ENCODE assay signal across 9 cellular contexts in genomic region chr22:49963647-49964026, GRCh38. TPM values are rescaled to one million over a fixed set of nuclear protein-coding genes. Genes with fewer than 3 reads are reported as not detected.
DNase-seq lines count a peak whose midpoint lies in the region; ATAC-seq and TF ChIP-seq lines count a peak whose summit lies in the region.
"Had no signal": no experiment of that assay in that cellular context is flagged by ENCODE, and none has a peak within 500 bp of the region (broad histone marks: within the 10 kb centered on the region; RNA-seq: fewer than 3 reads in every experiment).

No MANE protein-coding gene starts in this region.

- WGBS in ovary, 3 donors, result 57 to 63% (median 60%) methylated on average over 6 of the region's 6 CpGs

- peaks cover 25% of the 10 kb centered on the region for H3K4me1 Mint-ChIP-seq in CD8-positive, alpha-beta T cell (ENCODE audit: low read depth)

- TF ChIP-seq EP300 in ovary (IDR thresholded peaks at IDR 0.05), result no peak

- no peaks in the 10 kb centered on the region for H3K9me3 ChIP-seq in CD8-positive, alpha-beta T cell (ENCODE audit: low read length)
- H3K9me3 ChIP-seq in ovary, result no peaks in the 10 kb centered on the region

- H3K36me3 Mint-ChIP-seq in CD8-positive, alpha-beta T cell, result peaks cover 18% of the 10 kb centered on the region

- peak overlapping the region; percentile 65 for H3K4me3 Mint-ChIP-seq in CD8-positive, alpha-beta T cell

- no peak overlapping the region for H3K27ac ChIP-seq in CD8-positive, alpha-beta T cell (ENCODE audit: low read depth, low read length)
- H3K27ac ChIP-seq in RWPE1 (peak overlapping the region; percentile 92), ovary (peak overlapping the region in 1 of 2 donors; percentile 31)

- H3K27me3 Mint-ChIP-seq in CD8-positive, alpha-beta T cell (ENCODE audit: low read depth), result no peaks in the 10 kb centered on the region

- DNase-seq in CD8-positive, alpha-beta T cell, result peak in 1 of 7 experiments; percentile 49
- DNase-seq in RWPE1 (ENCODE audit: low spot score), result no peak
- no peak for DNase-seq in epithelial cell of proximal tubule (ENCODE audit: low read depth)
- DNase-seq in ovary, result peak in 2 of 5 donors; percentile 38 to 58
- DNase-seq in NCI-H2029 (lab: John Stamatoyannopoulos, UW), result no peak
- no peak for DNase-seq in RKO (ENCODE audit: low spot score)
- no peak for DNase-seq in NCI-H446 treated with DMSO at 0.1 percent for 48 hours (lab: John Stamatoyannopoulos, UW)
- DNase-seq in H4 (ENCODE audit: low spot score), result no peak

- no peak for TF ChIP-seq CTCF in CD8-positive, alpha-beta T cell (IDR thresholded peaks at IDR 0.05)
- no peak for TF ChIP-seq CTCF in RWPE1 (conservative IDR thresholded peaks at IDR 0.05; ENCODE audit: low read depth)
- no peak for TF ChIP-seq CTCF in epithelial cell of proximal tubule (conservative IDR thresholded peaks at IDR 0.05; ENCODE audit: low read depth, low read length)
- no peak for TF ChIP-seq CTCF in ovary (IDR thresholded peaks at IDR 0.05)

- CTCF ChIA-PET in CD8-positive, alpha-beta T cell (lab: Charles Lee), result interaction anchor here (1.3 kb wide), 1 partner anchor 32 kb away, joined by 4 read pairs; no protein-coding TSS in a partner anchor
- CTCF ChIA-PET in RWPE1 (lab: Yijun Ruan, JAX), result no interaction called here

- POLR2A ChIA-PET in CD8-positive, alpha-beta T cell (lab: Charles Lee), result interaction anchor here (0.7 kb wide), 1 partner anchor 13 kb away, joined by 3 read pairs; no protein-coding TSS in a partner anchor
- POLR2A ChIA-PET in RWPE1 (lab: Yijun Ruan, JAX; ENCODE audit: low non-redundant PET), result no interaction called here

- peak overlapping the region; percentile 82 for H3K27ac Mint-ChIP-seq in CD8-positive, alpha-beta T cell

- intact Hi-C loops in CD8-positive, alpha-beta T cell (cut with DNase I, micrococcal nuclease), result loop anchor here (5.0 to 10.0 kb wide), 2 partner anchors 111 to 561 kb away; partner anchors contain the start of genes SCO2 (in 1 of the 2) and ZBED4 (in 1 of the 2)
- intact Hi-C loops in ovary (cut with DNase I), result no loop called here

- H3K36me3 ChIP-seq in CD8-positive, alpha-beta T cell (ENCODE audit: insufficient read depth, low read length), result peaks cover 14% of the 10 kb centered on the region
- no peaks in the 10 kb centered on the region for H3K36me3 ChIP-seq in ovary

- ATAC-seq in CD8-positive, alpha-beta T cell, result no peak

- H3K27me3 ChIP-seq in CD8-positive, alpha-beta T cell (ENCODE audit: insufficient read depth, low read length), result no peaks in the 10 kb centered on the region
- no peaks in the 10 kb centered on the region for H3K27me3 ChIP-seq in ovary

- no peak for TF ChIP-seq POLR2A in ovary (IDR thresholded peaks at IDR 0.05)

- H3K4me1 ChIP-seq in CD8-positive, alpha-beta T cell (ENCODE audit: insufficient read depth, low read length), result peaks cover 40% of the 10 kb centered on the region
- H3K4me1 ChIP-seq in ovary (ENCODE audit: insufficient read depth), result peaks cover 28% of the 10 kb centered on the region

- no peak overlapping the region for H3K4me3 ChIP-seq in CD8-positive, alpha-beta T cell (ENCODE audit: low read depth, low read length)
- H3K4me3 ChIP-seq in epithelial cell of proximal tubule (ENCODE audit: low read depth, low read length), result peak overlapping the region; percentile 87
- peak overlapping the region; percentile 82 for H3K4me3 ChIP-seq in ovary

- H3K9me3 Mint-ChIP-seq in CD8-positive, alpha-beta T cell, result no peaks in the 10 kb centered on the region

RNA-seq across cellular contexts. Expression of gene PIM3, which starts 3.1 kb away (rescaled TPM):
- 100 to 1,000 TPM; 316 to 328 TPM for total RNA-seq in CD8-positive, alpha-beta T cell
- total RNA-seq in epithelial cell of proximal tubule (37.5 and 49.3 TPM in 2 replicates), ovary (100 to 1,000 TPM in 1 of 7 donors, 10 to 100 TPM in 6; 29.7 to 291 (median 45.3) TPM)
- 10 to 100 TPM in 1 of 2 donors, 1 to 10 TPM in 1; 7.3 to 34.1 TPM for polyA plus RNA-seq in ovary
- 18.6 and 30.3 TPM in 2 replicates for total RNA-seq in H4 (2014; rRNA removed; shearing (Covaris generic))

RNA-seq across cellular contexts. Expression of gene CRELD2, which starts 45.2 kb away (rescaled TPM):
- total RNA-seq in CD8-positive, alpha-beta T cell, result 10 to 100 TPM; 26.3 to 28.1 TPM
- total RNA-seq in epithelial cell of proximal tubule (48.8 and 54.1 TPM in 2 replicates), ovary (10 to 100 TPM; 12.9 to 53.4 (median 27.8) TPM)
- 10 to 100 TPM in 1 of 2 donors, 1 to 10 TPM in 1; 9.5 to 21.4 TPM for polyA plus RNA-seq in ovary
- total RNA-seq in H4 (2014; rRNA removed; shearing (Covaris generic)), result 95.9 and 113 TPM in 2 replicates

RNA-seq across cellular contexts. Expression of gene ALG12, which starts 45.4 kb away (rescaled TPM):
- 10 to 100 TPM; 11.4 to 15.2 TPM for total RNA-seq in CD8-positive, alpha-beta T cell
- total RNA-seq in epithelial cell of proximal tubule (16.4 and 24.5 TPM in 2 replicates), ovary (10 to 100 TPM; 10.5 to 19.2 (median 15.5) TPM)
- polyA plus RNA-seq in ovary, result 10 to 100 TPM in 1 of 2 donors, 1 to 10 TPM in 1; 3.5 to 10.3 TPM
- 13.9 and 22.3 TPM in 2 replicates for total RNA-seq in H4 (2014; rRNA removed; shearing (Covaris generic))

RNA-seq across cellular contexts. Expression of gene IL17REL, which starts 48.9 kb away (rescaled TPM):
- not detected for total RNA-seq in CD8-positive, alpha-beta T cell
- total RNA-seq in epithelial cell of proximal tubule (not detected in 2 replicates), ovary (under 1 TPM in 3 of 7 donors, not detected in 4; 0.10 to 0.18 (median 0.10) TPM)
- under 1 TPM in 1 of 2 donors, not detected in 1; 0.05 TPM for polyA plus RNA-seq in ovary
- total RNA-seq in H4 (2014; rRNA removed; shearing (Covaris generic)), result not detected in 2 replicates
- total RNA-seq: HT1080 had no signal

Comparison
In these comparisons a context has a peak if more than half of its experiments do, and no peak if none do; other contexts are left out.
1. intact Hi-C loops: an anchor here in CD8-positive, alpha-beta T cell (5.0 to 10.0 kb wide); none called in ovary.